Comparison of ENCODE assay signal across 31 cellular contexts in the genomic region with DNA sequence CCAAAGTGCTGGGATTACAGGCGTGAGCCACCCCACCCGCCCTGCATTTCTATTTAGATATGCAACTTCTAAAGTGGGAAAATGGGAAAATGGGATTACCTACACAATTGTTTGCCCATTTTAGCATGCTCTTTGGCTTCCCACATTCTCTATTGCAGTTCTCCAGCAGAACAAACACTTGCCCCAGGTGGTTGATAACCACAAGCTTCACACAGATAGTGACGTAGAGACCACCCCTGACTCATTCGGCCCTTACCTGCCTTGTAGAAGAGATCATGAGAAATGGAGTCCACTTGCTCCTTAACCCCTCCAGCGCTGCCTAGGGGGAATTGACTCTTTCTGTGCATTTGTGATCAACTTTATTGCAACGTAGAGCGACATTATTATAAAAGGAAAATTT.
"Had no signal": no experiment of that assay in that cellular context is flagged by ENCODE, and none has a peak within 500 bp of the region (broad histone marks: within the 10 kb centered on the region; RNA-seq: fewer than 3 reads in every experiment).

No MANE protein-coding gene starts in this region.

- H3K27ac Mint-ChIP-seq: activated CD4-positive, alpha-beta memory T cell treated with anti-CD3 and anti-CD28 coated beads, Interleukin-2, amount 10 ng/mL, durations not matched to agents 7 days and 5 days; activated CD4-positive, alpha-beta T cell treated with anti-CD3 and anti-CD28 coated beads, Interleukin-2, amount 10 ng/mL, durations not matched to agents 7 days and 5 days; activated naive CD4-positive, alpha-beta T cell treated with anti-CD3 and anti-CD28 coated beads for 36 hours; activated naive CD4-positive, alpha-beta T cell treated with anti-CD3 and anti-CD28 coated beads, Interleukin-2, amount 50 U/mL, for 24 hours; activated naive CD8-positive, alpha-beta T cell treated with anti-CD3 and anti-CD28 coated beads for 36 hours; activated naive CD8-positive, alpha-beta T cell treated with anti-CD3 and anti-CD28 coated beads, Interleukin-2, amount 50 U/mL, for 24 hours; activated T-helper 1 cell treated with anti-CD3 and anti-CD28 coated beads, Interleukin-12 subunit alpha, Interleukin-12 subunit beta, Interleukin-2, Interleukin-4 antibody, amounts not matched to agents 30 ng/mL and 10 ng/mL and 1 ng/mL, durations not matched to agents 14 hours and 24 hours and 36 hours; activated T-helper 2 cell treated with anti-CD3 and anti-CD28 coated beads, Interferon-gamma antibody, Interleukin-2, Interleukin-4, amounts not matched to agents 10 μg/mL and 5 μg/mL and 100 μg/mL, durations not matched to agents 14 hours and 24 hours and 36 hours; effector memory CD8-positive, alpha-beta T cell; WTC11 had no signal

- ATAC-seq: activated naive CD8-positive, alpha-beta T cell treated with anti-CD3 and anti-CD28 coated beads, Interleukin-2, amount 50 U/mL, for 24 hours; body of pancreas; effector memory CD8-positive, alpha-beta T cell; esophagus mucosa; WTC11 had no signal

- H3K9me3 Mint-ChIP-seq: activated CD4-positive, alpha-beta memory T cell treated with anti-CD3 and anti-CD28 coated beads, Interleukin-2, amount 10 ng/mL, durations not matched to agents 7 days and 5 days; activated CD4-positive, alpha-beta T cell treated with anti-CD3 and anti-CD28 coated beads, Interleukin-2, amount 10 ng/mL, durations not matched to agents 7 days and 5 days; activated naive CD4-positive, alpha-beta T cell treated with anti-CD3 and anti-CD28 coated beads for 36 hours; activated naive CD4-positive, alpha-beta T cell treated with anti-CD3 and anti-CD28 coated beads, Interleukin-2, amount 50 U/mL, for 24 hours; activated naive CD8-positive, alpha-beta T cell treated with anti-CD3 and anti-CD28 coated beads for 36 hours; activated naive CD8-positive, alpha-beta T cell treated with anti-CD3 and anti-CD28 coated beads, Interleukin-2, amount 50 U/mL, for 24 hours; activated T-helper 1 cell treated with anti-CD3 and anti-CD28 coated beads, Interleukin-12 subunit alpha, Interleukin-12 subunit beta, Interleukin-2, Interleukin-4 antibody, amounts not matched to agents 30 ng/mL and 10 ng/mL and 1 ng/mL, durations not matched to agents 14 hours and 24 hours and 36 hours; activated T-helper 2 cell treated with anti-CD3 and anti-CD28 coated beads, Interferon-gamma antibody, Interleukin-2, Interleukin-4, amounts not matched to agents 10 μg/mL and 5 μg/mL and 100 μg/mL, durations not matched to agents 14 hours and 24 hours and 36 hours; effector memory CD8-positive, alpha-beta T cell; WTC11 had no signal

- H3K9me3 ChIP-seq: adrenal gland, body of pancreas had no signal

- H3K4me3 ChIP-seq: adrenal gland, body of pancreas had no signal

- H3K36me3 ChIP-seq: adrenal gland had no signal

- H3K4me1 ChIP-seq: adrenal gland, body of pancreas had no signal

- H3K4me1 Mint-ChIP-seq: activated CD4-positive, alpha-beta memory T cell treated with anti-CD3 and anti-CD28 coated beads, Interleukin-2, amount 10 ng/mL, durations not matched to agents 7 days and 5 days; activated CD4-positive, alpha-beta T cell treated with anti-CD3 and anti-CD28 coated beads, Interleukin-2, amount 10 ng/mL, durations not matched to agents 7 days and 5 days; activated naive CD4-positive, alpha-beta T cell treated with anti-CD3 and anti-CD28 coated beads, Interleukin-2, amount 50 U/mL, for 24 hours; activated naive CD8-positive, alpha-beta T cell treated with anti-CD3 and anti-CD28 coated beads for 36 hours; activated naive CD8-positive, alpha-beta T cell treated with anti-CD3 and anti-CD28 coated beads, Interleukin-2, amount 50 U/mL, for 24 hours had no signal

- H3K4me3 Mint-ChIP-seq: activated CD4-positive, alpha-beta memory T cell treated with anti-CD3 and anti-CD28 coated beads, Interleukin-2, amount 10 ng/mL, durations not matched to agents 7 days and 5 days; activated CD4-positive, alpha-beta T cell treated with anti-CD3 and anti-CD28 coated beads, Interleukin-2, amount 10 ng/mL, durations not matched to agents 7 days and 5 days; activated naive CD4-positive, alpha-beta T cell treated with anti-CD3 and anti-CD28 coated beads for 36 hours; activated naive CD4-positive, alpha-beta T cell treated with anti-CD3 and anti-CD28 coated beads, Interleukin-2, amount 50 U/mL, for 24 hours; activated naive CD8-positive, alpha-beta T cell treated with anti-CD3 and anti-CD28 coated beads for 36 hours; activated naive CD8-positive, alpha-beta T cell treated with anti-CD3 and anti-CD28 coated beads, Interleukin-2, amount 50 U/mL, for 24 hours; activated T-helper 1 cell treated with anti-CD3 and anti-CD28 coated beads, Interleukin-12 subunit alpha, Interleukin-12 subunit beta, Interleukin-2, Interleukin-4 antibody, amounts not matched to agents 30 ng/mL and 10 ng/mL and 1 ng/mL, durations not matched to agents 14 hours and 24 hours and 36 hours; effector memory CD8-positive, alpha-beta T cell; WTC11 had no signal

- H3K36me3 Mint-ChIP-seq: activated naive CD4-positive, alpha-beta T cell treated with anti-CD3 and anti-CD28 coated beads, Interleukin-2, amount 50 U/mL, for 24 hours; activated naive CD8-positive, alpha-beta T cell treated with anti-CD3 and anti-CD28 coated beads for 36 hours; WTC11 had no signal

- H3K27me3 Mint-ChIP-seq: activated CD4-positive, alpha-beta memory T cell treated with anti-CD3 and anti-CD28 coated beads, Interleukin-2, amount 10 ng/mL, durations not matched to agents 7 days and 5 days; activated naive CD4-positive, alpha-beta T cell treated with anti-CD3 and anti-CD28 coated beads, Interleukin-2, amount 50 U/mL, for 24 hours; activated naive CD8-positive, alpha-beta T cell treated with anti-CD3 and anti-CD28 coated beads for 36 hours; activated naive CD8-positive, alpha-beta T cell treated with anti-CD3 and anti-CD28 coated beads, Interleukin-2, amount 50 U/mL, for 24 hours had no signal

- DNase-seq: activated CD4-positive, alpha-beta memory T cell treated with anti-CD3 and anti-CD28 coated beads, Interleukin-2, amount 10 ng/mL, durations not matched to agents 7 days and 5 days; activated CD4-positive, alpha-beta T cell treated with anti-CD3 and anti-CD28 coated beads for 1 hour; activated CD4-positive, alpha-beta T cell treated with anti-CD3 and anti-CD28 coated beads for 4 hours; activated CD4-positive, alpha-beta T cell treated with anti-CD3 and anti-CD28 coated beads, Interleukin-2, amount 10 ng/mL, durations not matched to agents 7 days and 5 days; activated CD4-positive, alpha-beta T cell treated with anti-CD3 and anti-CD28 coated beads, Interleukin-2, amount 50 U/mL, for 4 hours; activated CD8-positive, alpha-beta memory T cell treated with anti-CD3 and anti-CD28 coated beads for 24 hours; activated effector memory CD4-positive, alpha-beta T cell treated with anti-CD3 and anti-CD28 coated beads, Interleukin-2, amount 50 U/mL, for 16 hours; activated naive CD4-positive, alpha-beta T cell treated with anti-CD3 and anti-CD28 coated beads for 36 hours; activated naive CD8-positive, alpha-beta T cell treated with anti-CD3 and anti-CD28 coated beads for 36 hours; activated naive CD8-positive, alpha-beta T cell treated with anti-CD3 and anti-CD28 coated beads, Interleukin-2, amount 50 U/mL, for 24 hours; activated T-cell treated with anti-CD3 and anti-CD28 coated beads, Interleukin-2, amount 50 U/mL, for 48 hours; adrenal gland; amygdala; aorta; body of pancreas; caudate nucleus; cortex of kidney; dermis blood vessel endothelial cell; effector CD4-positive, alpha-beta T cell; effector memory CD8-positive, alpha-beta T cell; foreskin fibroblast; head of caudate nucleus; T-helper 2 cell had no signal

- H3K27me3 ChIP-seq: adrenal gland, body of pancreas had no signal

- FAIRE-seq: colon, endometrium, frontal cortex had no signal

- H3K27ac ChIP-seq: adrenal gland, body of pancreas had no signal
